Comparison of ENCODE assay signal across 17 cellular contexts in the genomic region with DNA sequence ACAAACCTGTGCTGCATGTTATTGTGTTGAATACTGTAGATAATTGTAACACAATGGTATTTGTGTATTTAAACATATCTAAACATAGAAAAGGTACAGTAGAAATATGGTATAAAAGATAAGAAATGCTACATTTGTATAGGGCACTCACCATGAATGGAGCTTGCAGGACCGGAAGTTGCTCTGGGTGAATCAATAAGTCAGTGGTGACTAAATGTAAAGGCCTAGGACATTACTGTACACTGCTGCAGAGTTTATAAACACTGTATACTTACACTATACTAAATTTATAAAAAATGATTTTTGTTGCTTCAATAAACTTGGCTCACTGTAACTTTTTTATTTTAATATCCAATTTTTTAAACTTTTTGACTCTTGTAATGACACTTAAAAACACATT.
"Had no signal": no experiment of that assay in that cellular context is flagged by ENCODE, and none has a peak within 500 bp of the region (broad histone marks: within the 10 kb centered on the region; RNA-seq: fewer than 3 reads in every experiment).

No MANE protein-coding gene starts in this region.

- H3K27me3 ChIP-seq: ascending aorta, left lung, transverse colon, uterus had no signal

- H3K4me3 Mint-ChIP-seq: activated CD4-positive, alpha-beta T cell treated with anti-CD3 and anti-CD28 coated beads, Interleukin-2, amount 10 ng/mL, durations not matched to agents 24 days and 14 days; activated CD8-positive, alpha-beta T cell treated with anti-CD3 and anti-CD28 coated beads, Interleukin-2, amount 10 ng/mL, durations not matched to agents 7 days and 5 days; activated naive CD4-positive, alpha-beta T cell treated with anti-CD3 and anti-CD28 coated beads, Interleukin-2, amount 10 ng/mL, durations not matched to agents 7 days and 5 days; activated naive CD8-positive, alpha-beta T cell treated with anti-CD3 and anti-CD28 coated beads, Interleukin-2, amount 50 U/mL, for 24 hours; activated T-cell treated with anti-CD3 and anti-CD28 coated beads, Interleukin-2, amount 50 U/mL, for 4 hours; effector memory CD8-positive, alpha-beta T cell; stimulated activated naive CD8-positive, alpha-beta T cell treated with anti-CD3 and anti-CD28 coated beads, Interleukin-15, Interleukin-2, amounts not matched to agents 100 ng/mL and 50 ng/mL, for 24 hours had no signal

- H3K4me1 Mint-ChIP-seq: activated CD4-positive, alpha-beta T cell treated with anti-CD3 and anti-CD28 coated beads, Interleukin-2, amount 10 ng/mL, durations not matched to agents 24 days and 14 days; activated naive CD4-positive, alpha-beta T cell treated with anti-CD3 and anti-CD28 coated beads, Interleukin-2, amount 10 ng/mL, durations not matched to agents 7 days and 5 days; activated naive CD8-positive, alpha-beta T cell treated with anti-CD3 and anti-CD28 coated beads, Interleukin-2, amount 50 U/mL, for 24 hours had no signal

- H3K27ac Mint-ChIP-seq: activated CD4-positive, alpha-beta T cell treated with anti-CD3 and anti-CD28 coated beads, Interleukin-2, amount 10 ng/mL, durations not matched to agents 24 days and 14 days; activated CD8-positive, alpha-beta T cell treated with anti-CD3 and anti-CD28 coated beads, Interleukin-2, amount 10 ng/mL, durations not matched to agents 7 days and 5 days; activated naive CD4-positive, alpha-beta T cell treated with anti-CD3 and anti-CD28 coated beads, Interleukin-2, amount 10 ng/mL, durations not matched to agents 7 days and 5 days; activated naive CD8-positive, alpha-beta T cell treated with anti-CD3 and anti-CD28 coated beads, Interleukin-2, amount 50 U/mL, for 24 hours; effector memory CD8-positive, alpha-beta T cell; progenitor cell of endocrine pancreas; stimulated activated naive CD8-positive, alpha-beta T cell treated with anti-CD3 and anti-CD28 coated beads, Interleukin-15, Interleukin-2, amounts not matched to agents 100 ng/mL and 50 ng/mL, for 24 hours had no signal

- H3K4me1 ChIP-seq: ascending aorta, left lung, transverse colon, uterus had no signal

- H3K27ac ChIP-seq: ascending aorta, left lung, transverse colon, uterus had no signal

- H3K27me3 Mint-ChIP-seq: activated naive CD4-positive, alpha-beta T cell treated with anti-CD3 and anti-CD28 coated beads, Interleukin-2, amount 10 ng/mL, durations not matched to agents 7 days and 5 days; activated naive CD8-positive, alpha-beta T cell treated with anti-CD3 and anti-CD28 coated beads, Interleukin-2, amount 50 U/mL, for 24 hours; effector memory CD8-positive, alpha-beta T cell; progenitor cell of endocrine pancreas; stimulated activated naive CD8-positive, alpha-beta T cell treated with anti-CD3 and anti-CD28 coated beads, Interleukin-15, Interleukin-2, amounts not matched to agents 100 ng/mL and 50 ng/mL, for 24 hours had no signal

- DNase-seq: activated CD4-positive, alpha-beta T cell treated with anti-CD3 and anti-CD28 coated beads, Interleukin-2, amount 10 ng/mL, durations not matched to agents 24 days and 14 days; activated CD8-positive, alpha-beta memory T cell treated with anti-CD3 and anti-CD28 coated beads, Interleukin-2, amount 50 U/mL, for 4 hours; activated CD8-positive, alpha-beta T cell treated with anti-CD3 and anti-CD28 coated beads, Interleukin-2, amount 10 ng/mL, durations not matched to agents 7 days and 5 days; activated naive CD4-positive, alpha-beta T cell treated with anti-CD3 and anti-CD28 coated beads, Interleukin-2, amount 10 ng/mL, durations not matched to agents 7 days and 5 days; activated naive CD8-positive, alpha-beta T cell treated with anti-CD3 and anti-CD28 coated beads, Interleukin-2, amount 50 U/mL, for 24 hours; activated T-cell treated with anti-CD3 and anti-CD28 coated beads, Interleukin-2, amount 50 U/mL, for 4 hours; effector memory CD8-positive, alpha-beta T cell; left lung; occipital lobe; stimulated activated CD4-positive, alpha-beta T cell treated with anti-CD3 and anti-CD28 coated beads, Interleukin-2, amount 100 ng/mL, for 24 hours; T-helper 1 cell; T-helper 9 cell; transverse colon; uterus had no signal

- H3K9me3 Mint-ChIP-seq: activated CD4-positive, alpha-beta T cell treated with anti-CD3 and anti-CD28 coated beads, Interleukin-2, amount 10 ng/mL, durations not matched to agents 24 days and 14 days; activated naive CD4-positive, alpha-beta T cell treated with anti-CD3 and anti-CD28 coated beads, Interleukin-2, amount 10 ng/mL, durations not matched to agents 7 days and 5 days; activated naive CD8-positive, alpha-beta T cell treated with anti-CD3 and anti-CD28 coated beads, Interleukin-2, amount 50 U/mL, for 24 hours; activated T-cell treated with anti-CD3 and anti-CD28 coated beads, Interleukin-2, amount 50 U/mL, for 4 hours; effector memory CD8-positive, alpha-beta T cell; stimulated activated naive CD8-positive, alpha-beta T cell treated with anti-CD3 and anti-CD28 coated beads, Interleukin-15, Interleukin-2, amounts not matched to agents 100 ng/mL and 50 ng/mL, for 24 hours had no signal

- H3K4me3 ChIP-seq: ascending aorta, left lung, transverse colon, uterus had no signal

- ATAC-seq: activated CD8-positive, alpha-beta T cell treated with anti-CD3 and anti-CD28 coated beads, Interleukin-2, amount 10 ng/mL, durations not matched to agents 7 days and 5 days; activated naive CD8-positive, alpha-beta T cell treated with anti-CD3 and anti-CD28 coated beads, Interleukin-2, amount 50 U/mL, for 24 hours; activated T-cell treated with anti-CD3 and anti-CD28 coated beads, Interleukin-2, amount 50 U/mL, for 4 hours; effector memory CD8-positive, alpha-beta T cell; left lung had no signal

- H3K9me3 ChIP-seq: ascending aorta, left lung, transverse colon, uterus had no signal

- H3K36me3 ChIP-seq: ascending aorta, left lung, transverse colon, uterus had no signal

- H3K36me3 Mint-ChIP-seq: activated naive CD4-positive, alpha-beta T cell treated with anti-CD3 and anti-CD28 coated beads, Interleukin-2, amount 10 ng/mL, durations not matched to agents 7 days and 5 days had no signal
